1 cellular context compared by ENCODE assay signal in the genomic region with DNA sequence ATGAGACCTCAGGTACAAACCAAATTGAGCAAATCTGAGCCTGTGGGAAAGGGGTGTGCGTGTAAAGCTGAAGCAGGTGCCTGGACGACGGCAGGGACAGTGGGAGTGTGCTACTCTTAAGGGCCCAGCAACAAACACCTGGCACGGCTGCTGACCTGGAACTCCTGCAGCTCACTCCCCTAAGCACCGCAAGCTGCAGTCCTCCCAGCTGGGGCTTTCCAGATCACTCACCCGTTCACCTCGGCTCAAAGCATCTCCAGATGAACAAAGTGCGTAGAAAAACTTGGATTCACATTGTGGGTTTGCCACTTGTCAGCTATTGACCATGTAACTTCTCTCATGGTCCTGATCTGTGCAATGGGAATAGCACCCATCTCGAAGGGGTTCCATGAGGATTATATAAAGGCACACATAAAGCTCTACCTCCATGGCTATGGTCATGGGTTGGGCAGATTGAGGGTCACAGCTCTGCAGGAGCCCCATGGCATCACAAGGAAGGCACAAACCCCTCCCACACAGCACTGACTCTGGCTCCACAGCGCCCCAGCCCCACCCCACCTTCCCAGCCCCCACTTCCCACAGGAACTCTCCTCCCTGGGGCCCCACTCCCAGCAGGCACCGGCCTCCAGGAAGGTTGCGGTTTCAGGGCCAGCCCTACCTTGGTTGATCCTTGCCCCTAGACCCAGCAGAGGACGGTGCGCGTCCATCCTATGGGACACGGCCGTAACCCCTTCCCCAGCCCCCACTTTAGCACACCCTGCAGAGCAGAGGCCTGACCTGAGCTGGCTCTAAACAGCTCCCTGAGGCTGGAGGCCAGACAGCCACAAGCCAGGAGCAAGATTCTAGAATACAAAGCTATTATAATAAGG.
TF ChIP-seq lines count a peak whose summit lies in the region.

No MANE protein-coding gene starts in this region.

TF ChIP-seq in HepG2, 621 proteins besides CTCF, POLR2A, EP300 and RAD21 (continued from another document and continues in another):
- TF ChIP-seq DR1 (CRISPR knock-in tag; IDR thresholded peaks at IDR 0.05), result no peak
- TF ChIP-seq, protein P1, sequence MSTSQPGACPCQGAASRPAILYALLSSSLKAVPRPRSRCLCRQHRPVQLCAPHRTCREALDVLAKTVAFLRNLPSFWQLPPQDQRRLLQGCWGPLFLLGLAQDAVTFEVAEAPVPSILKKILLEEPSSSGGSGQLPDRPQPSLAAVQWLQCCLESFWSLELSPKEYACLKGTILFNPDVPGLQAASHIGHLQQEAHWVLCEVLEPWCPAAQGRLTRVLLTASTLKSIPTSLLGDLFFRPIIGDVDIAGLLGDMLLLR (CRISPR knock-in tag; IDR thresholded peaks at IDR 0.05), result no peak
- peak; percentile 71; the same call in 1 of the 2 replicates for TF ChIP-seq RXRA (CRISPR knock-in tag; IDR thresholded peaks at IDR 0.05)
- no peak for TF ChIP-seq ZSCAN9 (CRISPR knock-in tag; IDR thresholded peaks at IDR 0.05; ENCODE audit: borderline replicate concordance)
- TF ChIP-seq, protein P2, sequence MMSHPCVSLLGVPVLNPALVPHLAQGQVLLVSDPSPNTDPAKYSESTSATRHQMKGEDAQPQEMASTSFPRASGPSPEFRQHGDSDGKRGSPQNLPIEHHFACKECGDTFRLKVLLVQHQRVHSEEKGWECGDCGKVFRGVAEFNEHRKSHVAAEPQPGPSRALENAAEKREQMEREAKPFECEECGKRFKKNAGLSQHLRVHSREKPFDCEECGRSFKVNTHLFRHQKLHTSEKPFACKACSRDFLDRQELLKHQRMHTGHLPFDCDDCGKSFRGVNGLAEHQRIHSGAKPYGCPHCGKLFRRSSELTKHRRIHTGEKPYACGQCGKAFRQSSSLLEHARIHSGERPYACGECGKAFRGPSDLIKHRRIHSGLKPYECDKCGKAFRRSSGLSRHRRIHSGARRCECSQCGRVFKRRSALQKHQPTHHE (CRISPR knock-in tag; IDR thresholded peaks at IDR 0.05; ENCODE audit: borderline replicate concordance), result no peak
- no peak for TF ChIP-seq KDM1A (CRISPR knock-in tag; IDR thresholded peaks at IDR 0.05)
- TF ChIP-seq ZNF672 (CRISPR knock-in tag; IDR thresholded peaks at IDR 0.05), result no peak
- TF ChIP-seq ZNF235 (CRISPR knock-in tag; IDR thresholded peaks at IDR 0.05; ENCODE audit: borderline replicate concordance), result no peak
- no peak for TF ChIP-seq HDAC6 (IDR thresholded peaks at IDR 0.05; ENCODE audit: low read depth, low read length)
- TF ChIP-seq ARHGAP35 (CRISPR knock-in tag; IDR thresholded peaks at IDR 0.05; ENCODE audit: borderline replicate concordance), result no peak
- TF ChIP-seq ZNF879 (CRISPR knock-in tag; IDR thresholded peaks at IDR 0.05), result no peak
- no peak for TF ChIP-seq SNAI1 (CRISPR knock-in tag; IDR thresholded peaks at IDR 0.05; ENCODE audit: borderline replicate concordance)
- peak; percentile 35; the same call in 1 of the 2 replicates for TF ChIP-seq MED1 (CRISPR knock-in tag; IDR thresholded peaks at IDR 0.05)
- TF ChIP-seq KAT8 (CRISPR knock-in tag; IDR thresholded peaks at IDR 0.05), result no peak
- no peak for TF ChIP-seq CBX2 (IDR thresholded peaks at IDR 0.05; ENCODE audit: low read depth, low read length)
- TF ChIP-seq CBX2 (CRISPR knock-in tag; IDR thresholded peaks at IDR 0.05; ENCODE audit: low read depth), result no peak
- TF ChIP-seq, protein P3, sequence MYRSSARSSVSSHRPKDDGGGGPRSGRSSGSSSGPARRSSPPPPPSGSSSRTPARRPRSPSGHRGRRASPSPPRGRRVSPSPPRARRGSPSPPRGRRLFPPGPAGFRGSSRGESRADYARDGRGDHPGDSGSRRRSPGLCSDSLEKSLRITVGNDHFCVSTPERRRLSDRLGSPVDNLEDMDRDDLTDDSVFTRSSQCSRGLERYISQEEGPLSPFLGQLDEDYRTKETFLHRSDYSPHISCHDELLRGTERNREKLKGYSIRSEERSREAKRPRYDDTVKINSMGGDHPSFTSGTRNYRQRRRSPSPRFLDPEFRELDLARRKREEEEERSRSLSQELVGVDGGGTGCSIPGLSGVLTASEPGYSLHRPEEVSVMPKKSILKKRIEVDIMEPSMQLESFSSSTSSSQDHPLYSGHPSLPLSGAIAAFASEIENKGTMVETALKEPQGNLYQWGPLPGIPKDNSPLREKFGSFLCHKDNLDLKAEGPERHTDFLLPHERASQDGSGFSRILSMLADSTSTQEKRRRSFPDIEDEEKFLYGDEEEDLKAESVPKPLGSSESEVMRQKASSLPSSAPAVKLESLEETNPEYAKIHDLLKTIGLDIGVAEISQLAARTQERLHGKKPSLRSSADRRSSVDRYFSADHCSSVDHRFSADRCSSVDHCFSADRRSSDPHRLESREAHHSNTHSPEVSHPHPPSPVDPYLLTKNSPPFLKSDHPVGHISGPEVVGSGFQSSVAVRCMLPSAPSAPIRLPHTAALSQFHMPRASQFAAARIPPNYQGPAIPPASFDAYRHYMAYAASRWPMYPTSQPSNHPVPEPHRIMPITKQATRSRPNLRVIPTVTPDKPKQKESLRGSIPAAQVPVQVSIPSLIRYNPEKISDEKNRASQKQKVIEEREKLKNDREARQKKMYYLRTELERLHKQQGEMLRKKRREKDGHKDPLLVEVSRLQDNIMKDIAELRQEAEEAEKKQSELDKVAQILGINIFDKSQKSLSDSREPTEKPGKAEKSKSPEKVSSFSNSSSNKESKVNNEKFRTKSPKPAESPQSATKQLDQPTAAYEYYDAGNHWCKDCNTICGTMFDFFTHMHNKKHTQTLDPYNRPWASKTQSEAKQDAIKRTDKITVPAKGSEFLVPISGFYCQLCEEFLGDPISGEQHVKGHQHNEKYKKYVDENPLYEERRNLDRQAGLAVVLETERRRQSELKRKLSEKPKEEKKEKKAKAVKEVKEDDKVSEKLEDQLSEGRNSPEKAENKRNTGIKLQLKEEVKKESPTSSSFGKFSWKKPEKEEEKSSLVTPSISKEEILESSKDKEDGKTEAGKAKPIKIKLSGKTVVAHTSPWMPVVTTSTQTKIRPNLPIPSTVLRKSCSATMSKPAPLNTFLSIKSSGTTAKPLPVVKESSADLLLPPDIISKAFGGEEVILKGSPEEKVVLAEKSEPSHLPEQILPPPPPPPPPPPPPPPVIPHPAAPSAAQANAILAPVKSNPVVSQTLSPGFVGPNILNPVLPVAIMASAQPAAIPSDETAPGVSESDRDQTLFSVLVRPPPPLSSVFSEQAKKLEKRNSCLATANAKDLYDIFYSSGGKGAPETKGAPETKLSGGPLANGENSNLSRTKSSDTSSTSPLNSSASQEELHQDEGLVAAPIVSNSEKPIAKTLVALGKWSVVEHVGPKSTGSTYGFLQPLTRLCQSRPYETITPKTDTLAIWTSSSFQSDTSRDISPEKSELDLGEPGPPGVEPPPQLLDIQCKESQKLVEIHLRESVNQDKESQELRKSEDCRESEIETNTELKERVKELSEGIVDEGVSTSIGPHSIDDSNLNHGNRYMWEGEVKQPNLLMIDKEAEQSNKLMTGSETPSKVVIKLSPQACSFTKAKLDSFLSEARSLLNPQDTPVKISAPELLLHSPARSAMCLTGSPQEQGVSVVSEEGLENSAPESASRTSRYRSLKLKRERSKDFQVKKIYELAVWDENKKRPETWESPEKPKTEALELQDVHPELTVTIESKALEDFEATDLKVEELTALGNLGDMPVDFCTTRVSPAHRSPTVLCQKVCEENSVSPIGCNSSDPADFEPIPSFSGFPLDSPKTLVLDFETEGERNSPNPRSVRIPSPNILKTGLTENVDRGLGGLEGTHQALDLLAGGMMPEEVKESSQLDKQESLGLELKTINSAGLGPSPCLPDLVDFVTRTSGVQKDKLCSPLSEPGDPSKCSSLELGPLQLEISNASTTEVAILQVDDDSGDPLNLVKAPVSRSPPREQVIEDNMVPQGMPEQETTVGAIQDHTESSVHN (CRISPR knock-in tag; IDR thresholded peaks at IDR 0.05), result no peak
- no peak for TF ChIP-seq ZNF484 (CRISPR knock-in tag; IDR thresholded peaks at IDR 0.05; ENCODE audit: borderline replicate concordance, low read depth)
- no peak for TF ChIP-seq GATA4 (IDR thresholded peaks at IDR 0.05; ENCODE audit: borderline replicate concordance, low read depth)
- TF ChIP-seq, protein P4, sequence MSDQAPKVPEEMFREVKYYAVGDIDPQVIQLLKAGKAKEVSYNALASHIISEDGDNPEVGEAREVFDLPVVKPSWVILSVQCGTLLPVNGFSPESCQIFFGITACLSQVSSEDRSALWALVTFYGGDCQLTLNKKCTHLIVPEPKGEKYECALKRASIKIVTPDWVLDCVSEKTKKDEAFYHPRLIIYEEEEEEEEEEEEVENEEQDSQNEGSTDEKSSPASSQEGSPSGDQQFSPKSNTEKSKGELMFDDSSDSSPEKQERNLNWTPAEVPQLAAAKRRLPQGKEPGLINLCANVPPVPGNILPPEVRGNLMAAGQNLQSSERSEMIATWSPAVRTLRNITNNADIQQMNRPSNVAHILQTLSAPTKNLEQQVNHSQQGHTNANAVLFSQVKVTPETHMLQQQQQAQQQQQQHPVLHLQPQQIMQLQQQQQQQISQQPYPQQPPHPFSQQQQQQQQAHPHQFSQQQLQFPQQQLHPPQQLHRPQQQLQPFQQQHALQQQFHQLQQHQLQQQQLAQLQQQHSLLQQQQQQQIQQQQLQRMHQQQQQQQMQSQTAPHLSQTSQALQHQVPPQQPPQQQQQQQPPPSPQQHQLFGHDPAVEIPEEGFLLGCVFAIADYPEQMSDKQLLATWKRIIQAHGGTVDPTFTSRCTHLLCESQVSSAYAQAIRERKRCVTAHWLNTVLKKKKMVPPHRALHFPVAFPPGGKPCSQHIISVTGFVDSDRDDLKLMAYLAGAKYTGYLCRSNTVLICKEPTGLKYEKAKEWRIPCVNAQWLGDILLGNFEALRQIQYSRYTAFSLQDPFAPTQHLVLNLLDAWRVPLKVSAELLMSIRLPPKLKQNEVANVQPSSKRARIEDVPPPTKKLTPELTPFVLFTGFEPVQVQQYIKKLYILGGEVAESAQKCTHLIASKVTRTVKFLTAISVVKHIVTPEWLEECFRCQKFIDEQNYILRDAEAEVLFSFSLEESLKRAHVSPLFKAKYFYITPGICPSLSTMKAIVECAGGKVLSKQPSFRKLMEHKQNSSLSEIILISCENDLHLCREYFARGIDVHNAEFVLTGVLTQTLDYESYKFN (CRISPR knock-in tag; conservative IDR thresholded peaks at IDR 0.05), result peak; percentile 84
- TF ChIP-seq ZNF136 (CRISPR knock-in tag; IDR thresholded peaks at IDR 0.05; ENCODE audit: low read depth), result no peak
- TF ChIP-seq, protein P5, sequence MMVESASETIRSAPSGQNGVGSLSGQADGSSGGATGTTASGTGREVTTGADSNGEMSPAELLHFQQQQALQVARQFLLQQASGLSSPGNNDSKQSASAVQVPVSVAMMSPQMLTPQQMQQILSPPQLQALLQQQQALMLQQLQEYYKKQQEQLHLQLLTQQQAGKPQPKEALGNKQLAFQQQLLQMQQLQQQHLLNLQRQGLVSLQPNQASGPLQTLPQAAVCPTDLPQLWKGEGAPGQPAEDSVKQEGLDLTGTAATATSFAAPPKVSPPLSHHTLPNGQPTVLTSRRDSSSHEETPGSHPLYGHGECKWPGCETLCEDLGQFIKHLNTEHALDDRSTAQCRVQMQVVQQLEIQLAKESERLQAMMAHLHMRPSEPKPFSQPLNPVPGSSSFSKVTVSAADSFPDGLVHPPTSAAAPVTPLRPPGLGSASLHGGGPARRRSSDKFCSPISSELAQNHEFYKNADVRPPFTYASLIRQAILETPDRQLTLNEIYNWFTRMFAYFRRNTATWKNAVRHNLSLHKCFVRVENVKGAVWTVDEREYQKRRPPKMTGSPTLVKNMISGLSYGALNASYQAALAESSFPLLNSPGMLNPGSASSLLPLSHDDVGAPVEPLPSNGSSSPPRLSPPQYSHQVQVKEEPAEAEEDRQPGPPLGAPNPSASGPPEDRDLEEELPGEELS (CRISPR knock-in tag; IDR thresholded peaks at IDR 0.05), result no peak
- TF ChIP-seq ZFP1 (CRISPR knock-in tag; IDR thresholded peaks at IDR 0.05), result no peak
- no peak for TF ChIP-seq ZFAT (CRISPR knock-in tag; conservative IDR thresholded peaks at IDR 0.05)
- no peak for TF ChIP-seq TCF12 (IDR thresholded peaks at IDR 0.05)
- TF ChIP-seq TCF12 (CRISPR knock-in tag; IDR thresholded peaks at IDR 0.05), result no peak
- no peak for TF ChIP-seq NR3C1 (CRISPR knock-in tag; IDR thresholded peaks at IDR 0.05)
- TF ChIP-seq CBX1 (IDR thresholded peaks at IDR 0.05; ENCODE audit: low read depth), result no peak
- TF ChIP-seq ZNF841 (CRISPR knock-in tag; IDR thresholded peaks at IDR 0.05; ENCODE audit: borderline replicate concordance), result no peak
- TF ChIP-seq HMG20B (CRISPR knock-in tag; conservative IDR thresholded peaks at IDR 0.05), result no peak
- TF ChIP-seq, protein P6, sequence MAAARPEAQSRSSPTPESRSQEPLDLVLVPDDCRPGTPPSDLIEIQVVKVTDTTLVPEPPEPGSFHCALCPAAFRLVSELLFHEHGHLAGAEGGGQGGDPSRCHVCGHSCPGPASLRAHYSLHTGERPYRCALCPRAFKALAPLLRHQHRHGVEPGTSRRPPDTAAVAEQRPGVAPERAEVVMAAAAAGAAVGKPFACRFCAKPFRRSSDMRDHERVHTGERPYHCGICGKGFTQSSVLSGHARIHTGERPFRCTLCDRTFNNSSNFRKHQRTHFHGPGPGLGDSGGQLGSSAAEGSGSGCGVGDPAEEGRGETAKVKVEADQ (CRISPR knock-in tag; IDR thresholded peaks at IDR 0.05; ENCODE audit: borderline replicate concordance), result no peak
- TF ChIP-seq EHMT2 (IDR thresholded peaks at IDR 0.05; ENCODE audit: borderline replicate concordance, low read depth, low read length), result no peak
- no peak for TF ChIP-seq ZNF251 (CRISPR knock-in tag; IDR thresholded peaks at IDR 0.05)
- TF ChIP-seq REXO4 (CRISPR knock-in tag; IDR thresholded peaks at IDR 0.05; ENCODE audit: borderline replicate concordance), result no peak
- peak; percentile 51 for TF ChIP-seq SAP130 (CRISPR knock-in tag; IDR thresholded peaks at IDR 0.05; ENCODE audit: low read depth)
- no peak for TF ChIP-seq KMT2A (CRISPR knock-in tag; IDR thresholded peaks at IDR 0.05)
- TF ChIP-seq ZNF3 (CRISPR knock-in tag; IDR thresholded peaks at IDR 0.05), result no peak
- TF ChIP-seq, protein P7, sequence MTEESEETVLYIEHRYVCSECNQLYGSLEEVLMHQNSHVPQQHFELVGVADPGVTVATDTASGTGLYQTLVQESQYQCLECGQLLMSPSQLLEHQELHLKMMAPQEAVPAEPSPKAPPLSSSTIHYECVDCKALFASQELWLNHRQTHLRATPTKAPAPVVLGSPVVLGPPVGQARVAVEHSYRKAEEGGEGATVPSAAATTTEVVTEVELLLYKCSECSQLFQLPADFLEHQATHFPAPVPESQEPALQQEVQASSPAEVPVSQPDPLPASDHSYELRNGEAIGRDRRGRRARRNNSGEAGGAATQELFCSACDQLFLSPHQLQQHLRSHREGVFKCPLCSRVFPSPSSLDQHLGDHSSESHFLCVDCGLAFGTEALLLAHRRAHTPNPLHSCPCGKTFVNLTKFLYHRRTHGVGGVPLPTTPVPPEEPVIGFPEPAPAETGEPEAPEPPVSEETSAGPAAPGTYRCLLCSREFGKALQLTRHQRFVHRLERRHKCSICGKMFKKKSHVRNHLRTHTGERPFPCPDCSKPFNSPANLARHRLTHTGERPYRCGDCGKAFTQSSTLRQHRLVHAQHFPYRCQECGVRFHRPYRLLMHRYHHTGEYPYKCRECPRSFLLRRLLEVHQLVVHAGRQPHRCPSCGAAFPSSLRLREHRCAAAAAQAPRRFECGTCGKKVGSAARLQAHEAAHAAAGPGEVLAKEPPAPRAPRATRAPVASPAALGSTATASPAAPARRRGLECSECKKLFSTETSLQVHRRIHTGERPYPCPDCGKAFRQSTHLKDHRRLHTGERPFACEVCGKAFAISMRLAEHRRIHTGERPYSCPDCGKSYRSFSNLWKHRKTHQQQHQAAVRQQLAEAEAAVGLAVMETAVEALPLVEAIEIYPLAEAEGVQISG (CRISPR knock-in tag; IDR thresholded peaks at IDR 0.05), result 0 out of 2 replicates have a peak, but pooled peaks have one; percentile 43
